8 cellular contexts compared by ENCODE assay signal in genomic region chr6:122788663-122789062, GRCh38. TPM values are rescaled to one million over a fixed set of nuclear protein-coding genes. Genes with fewer than 3 reads are reported as not detected.
A peak's percentile ranks its signal among the peaks of the same experiment; 100 is the strongest.
DNase-seq lines count a peak whose midpoint lies in the region; ATAC-seq, FAIRE-seq and TF ChIP-seq lines count a peak whose summit lies in the region.

No MANE protein-coding gene starts in this region.

- intact Hi-C loops in natural killer cell (cut with micrococcal nuclease): no loop called here

- ATAC-seq in natural killer cell (no peak), GM19455 (IDR thresholded peaks at IDR 0.05; ENCODE audit: unreplicated experiment) (no peak), HG03378 (IDR thresholded peaks at IDR 0.05; ENCODE audit: unreplicated experiment) (no peak)

- no peaks in the 10 kb centered on the region for H3K27me3 ChIP-seq in duodenal mucosa (ENCODE audit: control insufficient read depth in 1 of 2, insufficient read depth in 2 of 2, low read length in 2 of 2)

- peaks cover 22 to 24% of the 10 kb centered on the region in 2 donors for H3K4me1 Mint-ChIP-seq in natural killer cell

- H3K9ac ChIP-seq in duodenal mucosa (ENCODE audit: low read depth in 1 of 2, low read length in 2 of 2): peak overlapping the region; percentile 90 to 98

- peaks cover 26 to 33% of the 10 kb centered on the region in 2 donors for H3K4me1 ChIP-seq in duodenal mucosa (ENCODE audit: control insufficient read depth in 1 of 2, insufficient read depth in 2 of 2, low read length in 2 of 2)

- no peaks in the 10 kb centered on the region for H3K36me3 Mint-ChIP-seq in natural killer cell

- TF ChIP-seq CTCF in AG10803 (conservative IDR thresholded peaks at IDR 0.05; ENCODE audit: low read length): no peak
- TF ChIP-seq CTCF in natural killer cell (IDR thresholded peaks at IDR 0.05): no peak

- DNase-seq in AG10803 (ENCODE audit: low read depth): no peak
- DNase-seq in NCI-H146 treated with DMSO at 0.1 percent for 48 hours (lab: John Stamatoyannopoulos, UW; ENCODE audit: unreplicated experiment): peak; percentile 81
- DNase-seq in natural killer cell: no peak
- no peak for DNase-seq in GM19239 (ENCODE audit: insufficient read length, low spot score)
- DNase-seq in stimulated activated CD4-positive, alpha-beta T cell treated with anti-CD3 and anti-CD28 coated beads, Interleukin-2, amount 100 ng/mL, for 24 hours: no peak

- peak overlapping the region in 1 of 2 donors; percentile 70 for H3K27ac Mint-ChIP-seq in natural killer cell

- no peak for FAIRE-seq in GM19239 (lab: Jason Lieb, UNC)

- peak overlapping the region; percentile 85 for H3K4me3 Mint-ChIP-seq in natural killer cell

- no peaks in the 10 kb centered on the region for H3K36me3 ChIP-seq in duodenal mucosa (ENCODE audit: control insufficient read depth in 1 of 2, insufficient read depth in 2 of 2, low read length in 2 of 2)

- no peaks in the 10 kb centered on the region for H3K9me3 ChIP-seq in duodenal mucosa (ENCODE audit: control insufficient read depth in 1 of 2, low read length in 2 of 2)

- H3K4me3 ChIP-seq in AG10803 (ENCODE audit: low read length) (peak overlapping the region; percentile 85), duodenal mucosa (ENCODE audit: low read depth in 1 of 2, low read length in 2 of 2) (peak overlapping the region; percentile 92 to 98)

- no peaks in the 10 kb centered on the region for H3K9me3 Mint-ChIP-seq in natural killer cell

- peak overlapping the region; percentile 94 for H3K27ac ChIP-seq in duodenal mucosa (ENCODE audit: low read depth, low read length)

- H3K27me3 Mint-ChIP-seq in natural killer cell (ENCODE audit: low read depth in 2 of 2): peaks cover 42 to 65% of the 10 kb centered on the region in 2 donors

RNA-seq across cellular contexts. Expression of gene SMPDL3A, which starts 0.4 kb away (rescaled TPM):
- total RNA-seq in natural killer cell: 1 to 10 TPM; 1.1 to 4.3 (median 3.9) TPM

RNA-seq across cellular contexts. Expression of gene FABP7, which starts 9.1 kb away (rescaled TPM):
- total RNA-seq in natural killer cell: not detected
